ENCODE assay signal across 27 cellular contexts in the genomic region with DNA sequence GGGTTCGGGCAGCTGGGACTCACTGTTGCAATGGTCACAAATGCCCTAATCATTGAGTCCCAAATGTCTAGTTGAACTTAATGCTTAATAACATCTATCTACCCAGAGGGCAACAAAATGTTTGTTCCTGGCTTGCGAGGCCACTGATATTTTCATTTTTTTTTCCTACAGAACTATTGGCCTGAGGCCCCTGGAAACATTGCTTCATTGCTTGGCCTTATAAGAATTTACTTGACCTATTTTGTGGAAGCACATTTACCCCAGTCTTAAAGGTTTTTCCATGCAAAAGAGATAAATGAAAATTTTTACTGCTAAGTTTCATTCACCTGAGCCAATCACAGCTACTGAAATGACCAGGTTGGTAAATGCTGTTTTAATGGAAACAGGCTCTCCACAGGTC.
"Had no signal": no experiment of that assay in that cellular context is flagged by ENCODE, and none has a peak within 500 bp of the region (broad histone marks: within the 10 kb centered on the region; RNA-seq: fewer than 3 reads in every experiment).

No MANE protein-coding gene starts in this region.

- H3K79me2 ChIP-seq: hepatocyte had no signal

- H3K4me3 ChIP-seq: adrenal gland, ascending aorta, coronary artery, dorsolateral prefrontal cortex, esophagus squamous epithelium, gastroesophageal sphincter, heart right ventricle, hepatocyte had no signal

- H3K27ac ChIP-seq: adrenal gland, ascending aorta, coronary artery, dorsolateral prefrontal cortex, esophagus squamous epithelium, gastroesophageal sphincter, heart right ventricle, hepatocyte had no signal

- H3K4me2 ChIP-seq: hepatocyte had no signal

- H3K9me3 ChIP-seq: adrenal gland, ascending aorta, esophagus squamous epithelium, gastroesophageal sphincter had no signal

- DNase-seq: activated CD4-positive, alpha-beta memory T cell treated with anti-CD3 and anti-CD28 coated beads for 36 hours; activated CD4-positive, alpha-beta T cell treated with anti-CD3 and anti-CD28 coated beads for 36 hours; activated CD4-positive, alpha-beta T cell treated with anti-CD3 and anti-CD28 coated beads, Interleukin-2, amount 10 ng/mL, durations not matched to agents 24 days and 14 days; activated CD4-positive, CD25-positive, alpha-beta regulatory T cell; activated CD4-positive, CD25-positive, alpha-beta regulatory T cell treated with anti-CD3 and anti-CD28 coated beads, Interleukin-2, amount 50 U/mL, for 72 hours; activated CD8-positive, alpha-beta memory T cell treated with anti-CD3 and anti-CD28 coated beads, Interleukin-2, amount 10 ng/mL, durations not matched to agents 7 days and 5 days; activated CD8-positive, alpha-beta T cell treated with anti-CD3 and anti-CD28 coated beads, Interleukin-2, amount 10 ng/mL, durations not matched to agents 7 days and 5 days; activated effector memory CD4-positive, alpha-beta T cell treated with Interleukin-2 at 50 U/mL for 16 hours; activated gamma-delta T cell treated with Interleukin-2 at 50 U/mL for 16 hours; activated naive CD4-positive, alpha-beta T cell treated with anti-CD3 and anti-CD28 coated beads, Interleukin-2, amount 50 U/mL, for 16 hours; activated naive CD4-positive, alpha-beta T cell treated with Interleukin-2 at 50 U/mL for 16 hours; activated T-cell treated with anti-CD3 and anti-CD28 coated beads, Interleukin-2, amount 50 U/mL, for 4 hours; adrenal gland; amygdala; dorsolateral prefrontal cortex; effector CD4-positive, alpha-beta T cell; effector memory CD8-positive, alpha-beta T cell; erythroblast; esophagus squamous epithelium; foreskin melanocyte; heart right ventricle; T-helper 2 cell had no signal

- H3K4me1 ChIP-seq: adrenal gland, ascending aorta had no signal

- H3K36me3 ChIP-seq: adrenal gland, ascending aorta, esophagus squamous epithelium, gastroesophageal sphincter, heart right ventricle had no signal

- H3K27me3 ChIP-seq: adrenal gland, ascending aorta, esophagus squamous epithelium, gastroesophageal sphincter, heart right ventricle, hepatocyte had no signal

- H2AFZ ChIP-seq: hepatocyte had no signal

- ATAC-seq: activated CD4-positive, alpha-beta T cell treated with anti-CD3 and anti-CD28 coated beads for 36 hours; activated CD8-positive, alpha-beta memory T cell treated with anti-CD3 and anti-CD28 coated beads, Interleukin-2, amount 10 ng/mL, durations not matched to agents 7 days and 5 days; activated CD8-positive, alpha-beta T cell treated with anti-CD3 and anti-CD28 coated beads, Interleukin-2, amount 10 ng/mL, durations not matched to agents 7 days and 5 days; activated T-cell treated with anti-CD3 and anti-CD28 coated beads, Interleukin-2, amount 50 U/mL, for 4 hours; activated T-helper 17 cell treated with anti-CD3 and anti-CD28 coated beads, Interleukin-2, amount 50 U/mL, for 72 hours; effector memory CD8-positive, alpha-beta T cell; gastroesophageal sphincter; heart right ventricle had no signal
